Comparison of ENCODE assay signal across 20 cellular contexts in genomic region chr14:20417250-20418186, GRCh38. TPM values are rescaled to one million over a fixed set of nuclear protein-coding genes. Genes with fewer than 3 reads are reported as not detected.
DNase-seq lines count a peak whose midpoint lies in the region; ATAC-seq, FAIRE-seq and TF ChIP-seq lines count a peak whose summit lies in the region.
"Had no signal": no experiment of that assay in that cellular context is flagged by ENCODE, and none has a peak within 500 bp of the region (broad histone marks: within the 10 kb centered on the region; RNA-seq: fewer than 3 reads in every experiment).

No MANE protein-coding gene starts in this region.

- H3F3A ChIP-seq in PC-3 (ENCODE audit: low read length, unreplicated experiment) = peaks cover 3% of the 10 kb centered on the region

- CTCF ChIA-PET in PC-3 (lab: Charles Lee) = interaction anchor here (0.6 to 1.1 kb wide), 4 partner anchors 16 to 822 kb away, joined by 3 to 7 read pairs (median 4); no protein-coding TSS in a partner anchor
- CTCF ChIA-PET in activated CD8-positive, alpha-beta T cell treated with anti-CD3 and anti-CD28 coated beads, Interleukin-2, amount 10 ng/mL, durations not matched to agents 7 days and 5 days (lab: Charles Lee) = interaction anchor here (0.7 to 1.8 kb wide), 8 partner anchors 12 to 192 kb away, joined by 3 to 10 read pairs (median 3); partner anchors contain the start of genes APEX1 and OSGEP

- no peaks in the 10 kb centered on the region for H3K9me3 Mint-ChIP-seq in activated CD8-positive, alpha-beta T cell treated with anti-CD3 and anti-CD28 coated beads, Interleukin-2, amount 10 ng/mL, durations not matched to agents 7 days and 5 days (ENCODE audit: insufficient read depth)
- H3K9me3 Mint-ChIP-seq: activated CD4-positive, alpha-beta T cell treated with anti-CD3 and anti-CD28 coated beads, Interleukin-2, amount 10 ng/mL, durations not matched to agents 7 days and 5 days; activated naive CD4-positive, alpha-beta T cell treated with anti-CD3 and anti-CD28 coated beads, Interleukin-2, amount 50 U/mL, for 24 hours; CD4-positive, CD25-positive, alpha-beta regulatory T cell; dendritic cell treated with granulocyte-macrophage colony-stimulating factor and Interleukin-4, amounts not matched to agents 40 ng/mL and 50 ng/mL, for 4 days; naive B cell had no signal

- H3K4me1 ChIP-seq in PC-3 (ENCODE audit: insufficient read depth, low read length) (peaks cover 32% of the 10 kb centered on the region), small intestine (ENCODE audit: control insufficient read depth in 2 of 2, insufficient read depth in 1 of 2, low read depth in 1 of 2, low read length in 1 of 2) (peaks cover 8 to 12% of the 10 kb centered on the region in 2 donors)

- FAIRE-seq in small intestine (lab: Jason Lieb, UNC) = no peak

- H3K9me2 ChIP-seq in PC-3 (replicated peaks; ENCODE audit: low read length) = no peaks in the 10 kb centered on the region

- H4K20me1 ChIP-seq in PC-3 (ENCODE audit: low read length) = no peaks in the 10 kb centered on the region

- H3K27ac Mint-ChIP-seq in activated CD8-positive, alpha-beta T cell treated with anti-CD3 and anti-CD28 coated beads, Interleukin-2, amount 10 ng/mL, durations not matched to agents 7 days and 5 days = no peak overlapping the region
- H3K27ac Mint-ChIP-seq: activated CD4-positive, alpha-beta T cell treated with anti-CD3 and anti-CD28 coated beads, Interleukin-2, amount 10 ng/mL, durations not matched to agents 7 days and 5 days; activated naive CD4-positive, alpha-beta T cell treated with anti-CD3 and anti-CD28 coated beads, Interleukin-2, amount 50 U/mL, for 24 hours; CD4-positive, CD25-positive, alpha-beta regulatory T cell; dendritic cell treated with granulocyte-macrophage colony-stimulating factor and Interleukin-4, amounts not matched to agents 40 ng/mL and 50 ng/mL, for 4 days; naive B cell had no signal

- no peak overlapping the region for H2AFZ ChIP-seq in PC-3 (ENCODE audit: low read length)

- H3K9ac ChIP-seq in PC-3 (ENCODE audit: low read length) = peak overlapping the region; percentile 35; the same call in 1 of the 2 replicates

- H3K9me3 ChIP-seq in PC-3 (ENCODE audit: low read length) = no peaks in the 10 kb centered on the region
- H3K9me3 ChIP-seq in small intestine (ENCODE audit: control insufficient read depth, low read depth) = no peaks in the 10 kb centered on the region
- H3K9me3 ChIP-seq: tibial artery had no signal

- intact Hi-C loops in PC-3 (cut with micrococcal nuclease) = no loop called here

- H3K27me3 ChIP-seq in PC-3 (ENCODE audit: low read length) (no peaks in the 10 kb centered on the region), small intestine (ENCODE audit: control insufficient read depth in 2 of 2, insufficient read depth in 2 of 2, low read length in 2 of 2) (no peaks in the 10 kb centered on the region)
- H3K27me3 ChIP-seq: tibial artery had no signal

- H3K4me3 Mint-ChIP-seq in activated CD8-positive, alpha-beta T cell treated with anti-CD3 and anti-CD28 coated beads, Interleukin-2, amount 10 ng/mL, durations not matched to agents 7 days and 5 days = no peak overlapping the region
- H3K4me3 Mint-ChIP-seq: activated CD4-positive, alpha-beta T cell treated with anti-CD3 and anti-CD28 coated beads, Interleukin-2, amount 10 ng/mL, durations not matched to agents 7 days and 5 days; activated naive CD4-positive, alpha-beta T cell treated with anti-CD3 and anti-CD28 coated beads, Interleukin-2, amount 50 U/mL, for 24 hours; CD4-positive, CD25-positive, alpha-beta regulatory T cell; dendritic cell treated with granulocyte-macrophage colony-stimulating factor and Interleukin-4, amounts not matched to agents 40 ng/mL and 50 ng/mL, for 4 days had no signal

- no peaks in the 10 kb centered on the region for H3K27me3 Mint-ChIP-seq in activated CD8-positive, alpha-beta T cell treated with anti-CD3 and anti-CD28 coated beads, Interleukin-2, amount 10 ng/mL, durations not matched to agents 7 days and 5 days (ENCODE audit: low read depth)
- H3K27me3 Mint-ChIP-seq: activated CD4-positive, alpha-beta T cell treated with anti-CD3 and anti-CD28 coated beads, Interleukin-2, amount 10 ng/mL, durations not matched to agents 7 days and 5 days; activated naive CD4-positive, alpha-beta T cell treated with anti-CD3 and anti-CD28 coated beads, Interleukin-2, amount 50 U/mL, for 24 hours; CD4-positive, CD25-positive, alpha-beta regulatory T cell; dendritic cell treated with granulocyte-macrophage colony-stimulating factor and Interleukin-4, amounts not matched to agents 40 ng/mL and 50 ng/mL, for 4 days; naive B cell had no signal

- no peaks in the 10 kb centered on the region for H3K36me3 Mint-ChIP-seq in activated CD8-positive, alpha-beta T cell treated with anti-CD3 and anti-CD28 coated beads, Interleukin-2, amount 10 ng/mL, durations not matched to agents 7 days and 5 days (ENCODE audit: low read depth)
- H3K36me3 Mint-ChIP-seq: activated naive CD4-positive, alpha-beta T cell treated with anti-CD3 and anti-CD28 coated beads, Interleukin-2, amount 50 U/mL, for 24 hours; CD4-positive, CD25-positive, alpha-beta regulatory T cell; naive B cell had no signal

- no TSS peak for BruUV-seq in PC-3 (replicated peaks; lab: Mats Ljungman, UMichigan)

- H3K36me3 ChIP-seq in PC-3 (ENCODE audit: low read depth, low read length) (no peaks in the 10 kb centered on the region), small intestine (ENCODE audit: control insufficient read depth in 2 of 2, insufficient read depth in 2 of 2, low read length in 2 of 2) (no peaks in the 10 kb centered on the region)
- H3K36me3 ChIP-seq: tibial artery had no signal

- WGBS in small intestine, 3 donors = 21 to 53% (median 33%) methylated on average over 7 of the region's 7 CpGs

- DNase-seq in NCI-H146 (lab: John Stamatoyannopoulos, UW) (peak; percentile 7), NCI-H146 treated with DMSO at 0.1 percent for 48 hours (lab: John Stamatoyannopoulos, UW; ENCODE audit: unreplicated experiment) (no peak), NCI-H1417 treated with DMSO at 0.1 percent for 48 hours (lab: John Stamatoyannopoulos, UW) (peak; percentile 70), PC-3 (peak; percentile 91), small intestine (peak; percentile 89), SHP77 treated with DMSO at 0.1 percent for 48 hours (lab: John Stamatoyannopoulos, UW) (no peak)
- DNase-seq in NK-92 treated with Interleukin-12 subunit alpha and Interleukin-12 subunit beta, amount 100 ng/mL, for 24 hours (lab: John Stamatoyannopoulos, UW) = no peak
- DNase-seq in activated CD8-positive, alpha-beta T cell treated with anti-CD3 and anti-CD28 coated beads, Interleukin-2, amount 10 ng/mL, durations not matched to agents 7 days and 5 days = no peak
- DNase-seq: activated CD4-positive, alpha-beta T cell treated with anti-CD3 and anti-CD28 coated beads, Interleukin-2, amount 10 ng/mL, durations not matched to agents 7 days and 5 days; activated T-cell treated with anti-CD3 and anti-CD28 coated beads for 4 hours; CD4-positive, CD25-positive, alpha-beta regulatory T cell; naive B cell; NCI-H1694; T1000; tibial artery had no signal

- H3K4me3 ChIP-seq in PC-3 (ENCODE audit: low read length) = peak overlapping the region; percentile 17; the same call in 1 of the 2 replicates
- H3K4me3 ChIP-seq in small intestine (ENCODE audit: low read depth in 1 of 2, low read length in 2 of 2) = no peak overlapping the region
- H3K4me3 ChIP-seq: SK-N-MC, skin epidermis, tibial artery had no signal

- H3K27ac ChIP-seq in PC-3 (ENCODE audit: low read length) = peak overlapping the region; percentile 87
- H3K27ac ChIP-seq in small intestine (ENCODE audit: low read depth in 1 of 2, low read length in 1 of 2) = peak overlapping the region; percentile 82 to 86
- H3K27ac ChIP-seq: SK-N-MC, tibial artery had no signal

- no peaks in the 10 kb centered on the region for H3K79me2 ChIP-seq in PC-3 (ENCODE audit: low read length)

- POLR2A ChIA-PET in PC-3 (lab: Charles Lee; ENCODE audit: unreplicated experiment) = interaction anchor here (0.9 kb wide), 1 partner anchor 38 kb away, joined by 3 read pairs; the partner anchor contains the start of gene APEX1
- POLR2A ChIA-PET in activated CD8-positive, alpha-beta T cell treated with anti-CD3 and anti-CD28 coated beads, Interleukin-2, amount 10 ng/mL, durations not matched to agents 7 days and 5 days (lab: Charles Lee) = interaction anchor here (0.7 kb wide), 1 partner anchor 44 kb away, joined by 3 read pairs; the partner anchor contains the start of gene PIP4P1

- peak; percentile 43 for ATAC-seq in PC-3
- ATAC-seq in activated CD8-positive, alpha-beta T cell treated with anti-CD3 and anti-CD28 coated beads, Interleukin-2, amount 10 ng/mL, durations not matched to agents 7 days and 5 days = no peak

- peak overlapping the region; percentile 66 for H3K4me2 ChIP-seq in PC-3 (ENCODE audit: low read length)

- no peak for TF ChIP-seq CTCF in PC-3 (conservative IDR thresholded peaks at IDR 0.05; ENCODE audit: low read depth, low read length)

- peaks cover 25% of the 10 kb centered on the region for H3K4me1 Mint-ChIP-seq in activated CD8-positive, alpha-beta T cell treated with anti-CD3 and anti-CD28 coated beads, Interleukin-2, amount 10 ng/mL, durations not matched to agents 7 days and 5 days (ENCODE audit: low read depth)

RNA-seq across cellular contexts. Expression of gene TEP1, which starts 4.2 kb away (rescaled TPM):
- 8.9 and 11.7 TPM in 2 replicates for total RNA-seq in PC-3 (2014; rRNA removed)
- 10 to 100 TPM; 32.9 to 87.4 (median 50.3) TPM for polyA plus RNA-seq in small intestine
- 10 to 100 TPM; 34.6 to 48.7 TPM for total RNA-seq in activated CD8-positive, alpha-beta T cell treated with anti-CD3 and anti-CD28 coated beads, Interleukin-2, amount 10 ng/mL, durations not matched to agents 7 days and 5 days

RNA-seq across cellular contexts. Expression of gene KLHL33, which starts 18.4 kb away (rescaled TPM):
- 0.17 TPM in 1 of 2 replicates, not detected in the other for total RNA-seq in PC-3 (2014; rRNA removed)
- polyA plus RNA-seq in small intestine = under 1 TPM in 2 of 3 donors, not detected in 1; under 0.01 to 0.07 TPM
- 1 to 10 TPM; 2.4 to 2.7 TPM for total RNA-seq in activated CD8-positive, alpha-beta T cell treated with anti-CD3 and anti-CD28 coated beads, Interleukin-2, amount 10 ng/mL, durations not matched to agents 7 days and 5 days
- total RNA-seq: A172 had no signal
- polyA plus RNA-seq: CD4-positive, CD25-positive, alpha-beta regulatory T cell had no signal

RNA-seq across cellular contexts. Expression of gene OSGEP, which starts 37.1 kb away (rescaled TPM):
- 57.7 and 64.1 TPM in 2 replicates for total RNA-seq in PC-3 (2014; rRNA removed)
- polyA plus RNA-seq in small intestine = 10 to 100 TPM; 38.6 to 45.8 (median 45.7) TPM
- 10 to 100 TPM; 51.8 to 56.6 TPM for total RNA-seq in activated CD8-positive, alpha-beta T cell treated with anti-CD3 and anti-CD28 coated beads, Interleukin-2, amount 10 ng/mL, durations not matched to agents 7 days and 5 days

RNA-seq across cellular contexts. Expression of gene APEX1, which starts 37.5 kb away (rescaled TPM):
- 147 and 189 TPM in 2 replicates for total RNA-seq in PC-3 (2014; rRNA removed)
- 100 to 1,000 TPM; 122 to 203 (median 178) TPM for polyA plus RNA-seq in small intestine
- 100 to 1,000 TPM; 135 to 142 TPM for total RNA-seq in activated CD8-positive, alpha-beta T cell treated with anti-CD3 and anti-CD28 coated beads, Interleukin-2, amount 10 ng/mL, durations not matched to agents 7 days and 5 days

RNA-seq across cellular contexts. Expression of gene PIP4P1, which starts 43.7 kb away (rescaled TPM):
- total RNA-seq in PC-3 (2014; rRNA removed) = 32.9 and 35.2 TPM in 2 replicates
- polyA plus RNA-seq in small intestine = 10 to 100 TPM; 37.6 to 55.1 (median 53.7) TPM
- 10 to 100 TPM; 31.3 to 31.6 TPM for total RNA-seq in activated CD8-positive, alpha-beta T cell treated with anti-CD3 and anti-CD28 coated beads, Interleukin-2, amount 10 ng/mL, durations not matched to agents 7 days and 5 days

Comparison
In these comparisons a context has a peak if more than half of its experiments do, and no peak if none do; other contexts are left out.
1. DNase-seq: peak in NCI-H146 (single experiment), NCI-H1417 treated with DMSO at 0.1 percent for 48 hours (single experiment), PC-3 (single experiment) and small intestine (single experiment); none in NCI-H146 treated with DMSO at 0.1 percent for 48 hours (single experiment), NK-92 treated with Interleukin-12 subunit alpha and Interleukin-12 subunit beta, amount 100 ng/mL, for 24 hours (single experiment), SHP77 treated with DMSO at 0.1 percent for 48 hours (single experiment) and activated CD8-positive, alpha-beta T cell treated with anti-CD3 and anti-CD28 coated beads, Interleukin-2, amount 10 ng/mL, durations not matched to agents 7 days and 5 days (single experiment).